ENCODE assay signal across 8 cellular contexts in genomic region chr13:33033361-33033812, GRCh38. TPM values are rescaled to one million over a fixed set of nuclear protein-coding genes. Genes with fewer than 3 reads are reported as not detected.
DNase-seq lines count a peak whose midpoint lies in the region; ATAC-seq and TF ChIP-seq lines count a peak whose summit lies in the region.

No MANE protein-coding gene starts in this region.

- peaks cover 2% of the 10 kb centered on the region for H3K9me3 Mint-ChIP-seq in nephron

- ATAC-seq in GM18858 (IDR thresholded peaks at IDR 0.05; ENCODE audit: unreplicated experiment): peak; percentile 82
- peak; percentile 91 for ATAC-seq in HG02852 (IDR thresholded peaks at IDR 0.05; ENCODE audit: unreplicated experiment)

- H3K36me3 Mint-ChIP-seq in nephron (ENCODE audit: low read depth): no peaks in the 10 kb centered on the region

- TF ChIP-seq CTCF in nephron (IDR thresholded peaks at IDR 0.05; ENCODE audit: unreplicated experiment in 3 of 3): no peak

- peak overlapping the region; percentile 4 to 53 (median 34) for H3K27ac Mint-ChIP-seq in nephron

- no peak overlapping the region for H3K4me3 Mint-ChIP-seq in nephron

- H3K27me3 Mint-ChIP-seq in nephron (ENCODE audit: low read depth): peaks cover 4% of the 10 kb centered on the region

- peaks cover 31% of the 10 kb centered on the region for H3K4me1 Mint-ChIP-seq in nephron

- peak; percentile 12 to 25 for DNase-seq in activated CD4-positive, alpha-beta T cell treated with anti-CD3 and anti-CD28 coated beads, Interleukin-2, amount 50 U/mL, for 48 hours
- DNase-seq in DMS153 (lab: John Stamatoyannopoulos, UW) (no peak), NCI-H1417 (lab: John Stamatoyannopoulos, UW) (no peak), A172 (ENCODE audit: low spot score) (no peak), cortex of kidney (lab: John Stamatoyannopoulos, UW) (no peak)

RNA-seq across cellular contexts. Expression of gene KL, which starts 17.2 kb away (rescaled TPM):
- total RNA-seq in A172 (2014; rRNA removed; shearing (Covaris generic)): 0.05 TPM in 1 of 2 replicates, not detected in the other

Comparison
In these comparisons a context has a peak if more than half of its experiments do, and no peak if none do; other contexts are left out.
1. DNase-seq: peak in activated CD4-positive, alpha-beta T cell treated with anti-CD3 and anti-CD28 coated beads, Interleukin-2, amount 50 U/mL, for 48 hours (2 of 2); none in DMS153 (single experiment), NCI-H1417 (0 of 3), A172 (single experiment) and cortex of kidney (single experiment).